Comparison of ENCODE assay signal across 8 cellular contexts in genomic region chr12:113424915-113425823, GRCh38. TPM values are rescaled to one million over a fixed set of nuclear protein-coding genes. Genes with fewer than 3 reads are reported as not detected.
A peak's percentile ranks its signal among the peaks of the same experiment; 100 is the strongest.
DNase-seq lines count a peak whose midpoint lies in the region; ATAC-seq and TF ChIP-seq lines count a peak whose summit lies in the region.

No MANE protein-coding gene starts in this region.

- H3K36me3 ChIP-seq in DND-41 (ENCODE audit: insufficient read depth, low read length): no peaks in the 10 kb centered on the region

- DNase-seq in DND-41: peak; percentile 68
- peak; percentile 18 for DNase-seq in Jurkat, Clone E6-1 (ENCODE audit: low read depth, low spot score)
- DNase-seq in central memory CD8-positive, alpha-beta T cell (ENCODE audit: low spot score in 2 of 2): peak; percentile 28 to 35
- peak; percentile 43 for DNase-seq in kidney glomerular epithelial cell (lab: John Stamatoyannopoulos, UW)
- peak in 2 of 3 donors; percentile 7 to 45 for DNase-seq in stimulated activated CD4-positive, alpha-beta T cell treated with anti-CD3 and anti-CD28 coated beads, TNF-alpha, amount 100 ng/mL, for 1 hour (ENCODE audit: low read depth in 3 of 3, low spot score in 1 of 3)

- H4K20me1 ChIP-seq in DND-41 (ENCODE audit: insufficient read depth, low read length): no peaks in the 10 kb centered on the region

- no peak overlapping the region for H3K4me3 ChIP-seq in DND-41 (ENCODE audit: low read depth in 1 of 2, low read length in 2 of 2)
- H3K4me3 ChIP-seq in Jurkat, Clone E6-1 (ENCODE audit: low read length): no peak overlapping the region
- H3K4me3 ChIP-seq in WI38 (ENCODE audit: low read depth, low read length): no peak overlapping the region

- no peaks in the 10 kb centered on the region for H3K9me3 ChIP-seq in DND-41 (ENCODE audit: insufficient read depth, low read length, severe bottlenecking)

- ATAC-seq in DND-41 (ENCODE audit: insufficient read depth, low read depth) (peak; percentile 63), HG02610 (IDR thresholded peaks at IDR 0.05; ENCODE audit: unreplicated experiment) (no peak), GM21526 (IDR thresholded peaks at IDR 0.05; ENCODE audit: low FRiP score, unreplicated experiment) (no peak)
- no peak for ATAC-seq in central memory CD8-positive, alpha-beta T cell (replicated peaks; ENCODE audit: extremely low read depth, poor library complexity, severe bottlenecking)

- no peak overlapping the region for H3K27ac Mint-ChIP-seq in central memory CD8-positive, alpha-beta T cell (ENCODE audit: low read depth)

- no peak overlapping the region for H3K4me3 Mint-ChIP-seq in central memory CD8-positive, alpha-beta T cell

- peak; percentile 87 for TF ChIP-seq CTCF in DND-41 (IDR thresholded peaks at IDR 0.05; ENCODE audit: borderline replicate concordance, extremely low read depth, low read length, poor library complexity, severe bottlenecking)
- peak; percentile 97 for TF ChIP-seq CTCF in WI38 (IDR thresholded peaks at IDR 0.05; ENCODE audit: low read depth, low read length)

- H3K27me3 Mint-ChIP-seq in central memory CD8-positive, alpha-beta T cell: peaks cover 30% of the 10 kb centered on the region

- no peaks in the 10 kb centered on the region for H3K36me3 Mint-ChIP-seq in central memory CD8-positive, alpha-beta T cell (ENCODE audit: insufficient read depth)

- no peak overlapping the region for H3K27ac ChIP-seq in DND-41 (ENCODE audit: low read length)

- no peak overlapping the region for H2AFZ ChIP-seq in DND-41 (ENCODE audit: low read depth, low read length)

- H3K4me2 ChIP-seq in DND-41 (ENCODE audit: insufficient read depth, low read length): no peak overlapping the region

- H3K9me3 Mint-ChIP-seq in central memory CD8-positive, alpha-beta T cell: no peaks in the 10 kb centered on the region

- H3K4me1 ChIP-seq in DND-41 (ENCODE audit: insufficient read depth, low read length): 0 out of 2 replicates have a peak, but pooled peaks cover 3% of the 10 kb centered on the region

- H3K79me2 ChIP-seq in DND-41 (ENCODE audit: insufficient read depth, low read length): no peaks in the 10 kb centered on the region

- H3K9ac ChIP-seq in DND-41 (ENCODE audit: low read depth, low read length): no peak overlapping the region

- H3K4me1 Mint-ChIP-seq in central memory CD8-positive, alpha-beta T cell: peaks cover 7% of the 10 kb centered on the region

- H3K27me3 ChIP-seq in DND-41 (ENCODE audit: insufficient read depth, low read length, poor library complexity): no peaks in the 10 kb centered on the region

RNA-seq across cellular contexts. Expression of gene SDSL, which starts 3.0 kb away (rescaled TPM):
- polyA plus RNA-seq in Jurkat, Clone E6-1 (2012; ENCODE audit: insufficient read depth, insufficient read length): not detected

RNA-seq across cellular contexts. Expression of gene SDS, which starts 21.5 kb away (rescaled TPM):
- polyA plus RNA-seq in Jurkat, Clone E6-1 (2012; ENCODE audit: insufficient read depth, insufficient read length): not detected

RNA-seq across cellular contexts. Expression of gene LHX5, which starts 46.5 kb away (rescaled TPM):
- polyA plus RNA-seq in Jurkat, Clone E6-1 (2012; ENCODE audit: insufficient read depth, insufficient read length): not detected

Comparison
In these comparisons a context has a peak if more than half of its experiments do, and no peak if none do; other contexts are left out.
1. DNase-seq: peak in every context shown above with its lines; median percentile 68 in DND-41; 43 in kidney glomerular epithelial cell; 32 in central memory CD8-positive, alpha-beta T cell; 26 in stimulated activated CD4-positive, alpha-beta T cell treated with anti-CD3 and anti-CD28 coated beads, TNF-alpha, amount 100 ng/mL, for 1 hour; 18 in Jurkat, Clone E6-1.